Comparison of ENCODE assay signal across 35 cellular contexts in the genomic region with DNA sequence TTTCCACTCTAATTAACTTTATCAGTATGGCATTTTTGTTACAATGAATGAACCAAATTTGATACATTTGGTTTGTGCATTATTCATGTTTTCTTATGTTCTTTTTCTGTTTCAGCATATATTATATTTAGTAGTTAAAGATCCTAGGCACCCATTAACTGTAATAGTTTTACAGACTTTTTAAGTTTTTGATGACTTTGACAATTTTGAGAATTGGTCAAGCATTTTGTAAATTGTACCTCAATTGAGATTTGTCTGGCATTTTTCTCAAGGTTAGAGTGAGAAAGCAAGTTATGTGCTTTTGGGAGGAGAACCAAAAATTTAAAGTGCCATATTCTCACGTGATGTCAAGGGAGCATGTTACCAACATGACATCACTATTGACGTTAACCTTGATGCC.
"Had no signal": no experiment of that assay in that cellular context is flagged by ENCODE, and none has a peak within 500 bp of the region (broad histone marks: within the 10 kb centered on the region; RNA-seq: fewer than 3 reads in every experiment).

No MANE protein-coding gene starts in this region.

- H3K36me3 ChIP-seq: MG63 had no signal

- H3K27me3 ChIP-seq: MG63 had no signal

- DNase-seq: MG63, MM.1S, MV-4-11, NCI-H1048, NCI-H1092, NCI-H1092 treated with DMSO at 0.1 percent for 48 hours, NCI-H1105, NCI-H1105 treated with DMSO at 0.1 percent for 48 hours, NCI-H1417, NCI-H1417 treated with DMSO at 0.1 percent for 48 hours, NCI-H1436, NCI-H1436 treated with DMSO at 0.1 percent for 48 hours, NCI-H146, NCI-H1694, NCI-H1694 treated with DMSO at 0.1 percent for 48 hours, NCI-H187, NCI-H187 treated with DMSO at 0.1 percent for 48 hours, NCI-H1930, NCI-H2029, NCI-H2029 treated with DMSO at 0.1 percent for 48 hours, NCI-H2081, NCI-H2081 treated with DMSO at 0.1 percent for 48 hours, NCI-H2107, NCI-H2171, NCI-H2171 treated with DMSO at 0.1 percent for 48 hours, NCI-H2227 treated with DMSO at 0.1 percent for 48 hours, NCI-H226, NCI-H345, NCI-H446, NCI-H446 treated with DMSO at 0.1 percent for 48 hours, NCI-H510A, NCI-H510A treated with DMSO at 0.1 percent for 48 hours, NCI-H524, NCI-H524 treated with DMSO at 0.1 percent for 48 hours, NCI-H526 had no signal

- H3K4me3 ChIP-seq: MG63 had no signal

- H3K9me3 ChIP-seq: MG63 had no signal
